In genomic region chr10:17669185-17669872, GRCh38 we compare ENCODE assay signal across 9 cellular contexts. TPM values are rescaled to one million over a fixed set of nuclear protein-coding genes. Genes with fewer than 3 reads are reported as not detected.
DNase-seq lines count a peak whose midpoint lies in the region; ATAC-seq lines count a peak whose summit lies in the region.
"Had no signal": no experiment of that assay in that cellular context is flagged by ENCODE, and none has a peak within 500 bp of the region (broad histone marks: within the 10 kb centered on the region; RNA-seq: fewer than 3 reads in every experiment).

No MANE protein-coding gene starts in this region.

- peaks cover 60% of the 10 kb centered on the region for H3K4me1 Mint-ChIP-seq in activated T-helper 1 cell treated with anti-CD3 and anti-CD28 coated beads, Interleukin-12 subunit alpha, Interleukin-12 subunit beta, Interleukin-2, Interleukin-4 antibody, amounts not matched to agents 30 ng/mL and 10 ng/mL and 1 ng/mL, durations not matched to agents 14 hours and 24 hours and 36 hours (ENCODE audit: low read depth)
- peaks cover 26 to 61% of the 10 kb centered on the region in 2 donors for H3K4me1 Mint-ChIP-seq in stimulated activated naive B cell treated with anti-CD40 and anti-IgM and Interleukin-4, amounts not matched to agents 10 μg/mL and 1 μg/mL and 100 μg/mL, for 72 hours

- peak overlapping the region; percentile 89 for H3K27ac Mint-ChIP-seq in activated T-helper 1 cell treated with anti-CD3 and anti-CD28 coated beads, Interleukin-12 subunit alpha, Interleukin-12 subunit beta, Interleukin-2, Interleukin-4 antibody, amounts not matched to agents 30 ng/mL and 10 ng/mL and 1 ng/mL, durations not matched to agents 14 hours and 24 hours and 36 hours
- peak overlapping the region; percentile 86 for H3K27ac Mint-ChIP-seq in stimulated activated naive B cell treated with anti-CD40 and anti-IgM and Interleukin-4, amounts not matched to agents 10 μg/mL and 1 μg/mL and 100 μg/mL, for 72 hours

- ATAC-seq in HG03342 (IDR thresholded peaks at IDR 0.05; ENCODE audit: unreplicated experiment), result peak; percentile 59
- peak; percentile 83 to 85 for ATAC-seq in stimulated activated naive B cell treated with anti-CD40 and anti-IgM and Interleukin-4, amounts not matched to agents 10 μg/mL and 1 μg/mL and 100 μg/mL, for 72 hours (replicated peaks)
- ATAC-seq: A549 had no signal

- H3K9me3 Mint-ChIP-seq in activated T-helper 1 cell treated with anti-CD3 and anti-CD28 coated beads, Interleukin-12 subunit alpha, Interleukin-12 subunit beta, Interleukin-2, Interleukin-4 antibody, amounts not matched to agents 30 ng/mL and 10 ng/mL and 1 ng/mL, durations not matched to agents 14 hours and 24 hours and 36 hours, result no peaks in the 10 kb centered on the region
- peaks cover 0 to 4% of the 10 kb centered on the region in 2 donors for H3K9me3 Mint-ChIP-seq in stimulated activated naive B cell treated with anti-CD40 and anti-IgM and Interleukin-4, amounts not matched to agents 10 μg/mL and 1 μg/mL and 100 μg/mL, for 72 hours

- peak; percentile 88 for DNase-seq in activated effector memory CD4-positive, alpha-beta T cell treated with anti-CD3 and anti-CD28 coated beads, Interleukin-2, amount 50 U/mL, for 16 hours
- DNase-seq in activated effector memory CD4-positive, alpha-beta T cell treated with Interleukin-2 at 50 U/mL for 16 hours, result no peak
- DNase-seq in activated T-helper 1 cell treated with anti-CD3 and anti-CD28 coated beads, Interleukin-12 subunit alpha, Interleukin-12 subunit beta, Interleukin-2, Interleukin-4 antibody, amounts not matched to agents 30 ng/mL and 10 ng/mL and 1 ng/mL, durations not matched to agents 14 hours and 24 hours and 36 hours (ENCODE audit: low spot score), result no peak
- DNase-seq in stimulated activated naive B cell treated with anti-CD40 and anti-IgM and Interleukin-4, amounts not matched to agents 10 μg/mL and 1 μg/mL and 100 μg/mL, for 72 hours, result peak; percentile 24
- DNase-seq in HPDE6-E6E7 (ENCODE audit: extremely low spot score) (no peak), NCI-H748 treated with DMSO at 0.1 percent for 48 hours (lab: John Stamatoyannopoulos, UW) (no peak), NAMALWA (ENCODE audit: low spot score) (no peak)

- H3K27me3 Mint-ChIP-seq in activated T-helper 1 cell treated with anti-CD3 and anti-CD28 coated beads, Interleukin-12 subunit alpha, Interleukin-12 subunit beta, Interleukin-2, Interleukin-4 antibody, amounts not matched to agents 30 ng/mL and 10 ng/mL and 1 ng/mL, durations not matched to agents 14 hours and 24 hours and 36 hours (ENCODE audit: insufficient read depth), result no peaks in the 10 kb centered on the region
- no peaks in the 10 kb centered on the region for H3K27me3 Mint-ChIP-seq in stimulated activated naive B cell treated with anti-CD40 and anti-IgM and Interleukin-4, amounts not matched to agents 10 μg/mL and 1 μg/mL and 100 μg/mL, for 72 hours

- peaks cover 10% of the 10 kb centered on the region for H3K36me3 Mint-ChIP-seq in activated T-helper 1 cell treated with anti-CD3 and anti-CD28 coated beads, Interleukin-12 subunit alpha, Interleukin-12 subunit beta, Interleukin-2, Interleukin-4 antibody, amounts not matched to agents 30 ng/mL and 10 ng/mL and 1 ng/mL, durations not matched to agents 14 hours and 24 hours and 36 hours (ENCODE audit: low read depth)
- H3K36me3 Mint-ChIP-seq in stimulated activated naive B cell treated with anti-CD40 and anti-IgM and Interleukin-4, amounts not matched to agents 10 μg/mL and 1 μg/mL and 100 μg/mL, for 72 hours, result peaks cover 22 to 31% of the 10 kb centered on the region in 2 donors

- H3K4me3 Mint-ChIP-seq in activated T-helper 1 cell treated with anti-CD3 and anti-CD28 coated beads, Interleukin-12 subunit alpha, Interleukin-12 subunit beta, Interleukin-2, Interleukin-4 antibody, amounts not matched to agents 30 ng/mL and 10 ng/mL and 1 ng/mL, durations not matched to agents 14 hours and 24 hours and 36 hours, result peak overlapping the region; percentile 74
- H3K4me3 Mint-ChIP-seq in stimulated activated naive B cell treated with anti-CD40 and anti-IgM and Interleukin-4, amounts not matched to agents 10 μg/mL and 1 μg/mL and 100 μg/mL, for 72 hours, result peak overlapping the region; percentile 59 to 75

- intact Hi-C loops in activated T-helper 1 cell treated with anti-CD3 and anti-CD28 coated beads, Interleukin-12 subunit alpha, Interleukin-12 subunit beta, Interleukin-2, Interleukin-4 antibody, amounts not matched to agents 30 ng/mL and 10 ng/mL and 1 ng/mL, durations not matched to agents 14 hours and 24 hours and 36 hours (cut with micrococcal nuclease), result loop anchor here (1.0 kb wide), 2 partner anchors 16 to 25 kb away; partner anchors contain the start of gene STAM

RNA-seq across cellular contexts. Expression of gene STAM, which starts 25.4 kb away (rescaled TPM):
- total RNA-seq in activated T-helper 1 cell treated with anti-CD3 and anti-CD28 coated beads, Interleukin-12 subunit alpha, Interleukin-12 subunit beta, Interleukin-2, Interleukin-4 antibody, amounts not matched to agents 30 ng/mL and 10 ng/mL and 1 ng/mL, durations not matched to agents 14 hours and 24 hours and 36 hours, result 23.3 and 26.8 TPM in 2 replicates

RNA-seq across cellular contexts. Expression of gene HACD1, which starts 52.2 kb away (rescaled TPM):
- total RNA-seq in activated T-helper 1 cell treated with anti-CD3 and anti-CD28 coated beads, Interleukin-12 subunit alpha, Interleukin-12 subunit beta, Interleukin-2, Interleukin-4 antibody, amounts not matched to agents 30 ng/mL and 10 ng/mL and 1 ng/mL, durations not matched to agents 14 hours and 24 hours and 36 hours, result 0.80 and 1.5 TPM in 2 replicates

Comparison
In these comparisons a context has a peak if more than half of its experiments do, and no peak if none do; other contexts are left out.
1. DNase-seq: peak in activated effector memory CD4-positive, alpha-beta T cell treated with anti-CD3 and anti-CD28 coated beads, Interleukin-2, amount 50 U/mL, for 16 hours (single experiment) and stimulated activated naive B cell treated with anti-CD40 and anti-IgM and Interleukin-4, amounts not matched to agents 10 μg/mL and 1 μg/mL and 100 μg/mL, for 72 hours (single experiment); none in activated effector memory CD4-positive, alpha-beta T cell treated with Interleukin-2 at 50 U/mL for 16 hours (single experiment), activated T-helper 1 cell treated with anti-CD3 and anti-CD28 coated beads, Interleukin-12 subunit alpha, Interleukin-12 subunit beta, Interleukin-2, Interleukin-4 antibody, amounts not matched to agents 30 ng/mL and 10 ng/mL and 1 ng/mL, durations not matched to agents 14 hours and 24 hours and 36 hours (single experiment), HPDE6-E6E7 (single experiment), NCI-H748 treated with DMSO at 0.1 percent for 48 hours (single experiment) and NAMALWA (single experiment).